Comparison of ENCODE assay signal across 8 cellular contexts in the genomic region with DNA sequence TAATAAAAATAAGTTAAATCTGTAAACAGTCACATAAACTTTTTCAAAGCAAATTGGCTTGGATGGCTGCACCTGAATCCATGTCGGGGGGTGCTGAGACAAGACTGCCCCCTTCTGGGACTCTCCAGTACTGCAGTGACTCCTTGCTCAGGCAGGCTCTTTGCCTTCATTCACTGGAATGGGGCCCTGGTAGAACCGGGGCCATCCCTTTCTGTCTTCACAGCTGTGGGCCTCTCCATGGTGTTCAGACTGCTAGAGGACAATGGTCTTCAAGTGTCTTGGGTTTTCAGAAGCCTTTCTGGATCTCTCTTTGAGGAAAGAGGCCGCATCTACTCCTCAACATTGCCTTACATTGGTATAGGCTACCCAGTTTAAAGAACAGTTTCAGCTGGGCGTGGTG. TPM values are rescaled to one million over a fixed set of nuclear protein-coding genes. Genes with fewer than 3 reads are reported as not detected.
DNase-seq lines count a peak whose midpoint lies in the region; ATAC-seq and TF ChIP-seq lines count a peak whose summit lies in the region.

No MANE protein-coding gene starts in this region.

- H3K36me3 ChIP-seq in DND-41 (ENCODE audit: insufficient read depth, low read length) = no peaks in the 10 kb centered on the region
- H3K36me3 ChIP-seq in SK-N-SH (replicated peaks in 1 of 2; ENCODE audit: control insufficient read depth in 1 of 2, insufficient read depth in 2 of 2, low read length in 1 of 2) = no peaks in the 10 kb centered on the region
- H3K36me3 ChIP-seq in gastrocnemius medialis = no peaks in the 10 kb centered on the region

- H3K27ac ChIP-seq in DND-41 (ENCODE audit: low read length) = no peak overlapping the region
- no peak overlapping the region for H3K27ac ChIP-seq in SK-N-SH (ENCODE audit: low read depth in 2 of 2, low read length in 1 of 2)
- no peak overlapping the region for H3K27ac ChIP-seq in gastrocnemius medialis

- H3K4me3 ChIP-seq in DND-41 (ENCODE audit: low read depth in 1 of 2, low read length in 2 of 2) (no peak overlapping the region), SK-N-SH (ENCODE audit: low read depth in 2 of 2, low read length in 1 of 2) (no peak overlapping the region; a peak in 1 of 4 replicates), gastrocnemius medialis (no peak overlapping the region)

- no peaks in the 10 kb centered on the region for H3K9me2 ChIP-seq in SK-N-SH

- H3F3A ChIP-seq in SK-N-SH (replicated peaks; ENCODE audit: insufficient read depth) = no peaks in the 10 kb centered on the region

- H3K79me2 ChIP-seq in DND-41 (ENCODE audit: insufficient read depth, low read length) = no peaks in the 10 kb centered on the region
- H3K79me2 ChIP-seq in SK-N-SH (ENCODE audit: insufficient read depth) = no peaks in the 10 kb centered on the region

- H4K20me1 ChIP-seq in DND-41 (ENCODE audit: insufficient read depth, low read length) = no peaks in the 10 kb centered on the region
- no peaks in the 10 kb centered on the region for H4K20me1 ChIP-seq in SK-N-SH (ENCODE audit: insufficient read depth)

- CTCF ChIA-PET in SK-N-SH (lab: Yijun Ruan, JAX) = interaction anchor here (0.6 to 44.5 kb wide), 42 partner anchors 14 to 836 kb away, joined by 3 to 1901 read pairs (median 4); a partner anchor contains a TSS

- H3K27ac Mint-ChIP-seq in activated naive CD8-positive, alpha-beta T cell treated with anti-CD3 and anti-CD28 coated beads for 36 hours = no peak overlapping the region

- H3K9me3 ChIP-seq in DND-41 (ENCODE audit: insufficient read depth, low read length, severe bottlenecking) (no peaks in the 10 kb centered on the region), SK-N-SH (no peaks in the 10 kb centered on the region), gastrocnemius medialis (no peaks in the 10 kb centered on the region)

- ATAC-seq in DND-41 (ENCODE audit: insufficient read depth, low read depth) (peak; percentile 82), left cardiac atrium (peak in 1 of 2 donors; percentile 68), gastrocnemius medialis (peak in 1 of 2 donors; percentile 59), HG03457 (IDR thresholded peaks at IDR 0.05; ENCODE audit: unreplicated experiment) (no peak), GM21717 (IDR thresholded peaks at IDR 0.05; ENCODE audit: unreplicated experiment) (no peak)

- TF ChIP-seq CTCF in DND-41 (IDR thresholded peaks at IDR 0.05; ENCODE audit: borderline replicate concordance, extremely low read depth, low read length, poor library complexity, severe bottlenecking) (peak; percentile 90), SK-N-SH (IDR thresholded peaks at IDR 0.05) (peak; percentile 100), gastrocnemius medialis (IDR thresholded peaks at IDR 0.05 in 4 of 5, conservative IDR thresholded peaks at IDR 0.05 in 1 of 5) (peak; percentile 60 to 87 (median 79))

- no peak overlapping the region for H3K4me2 ChIP-seq in DND-41 (ENCODE audit: insufficient read depth, low read length)
- H3K4me2 ChIP-seq in SK-N-SH = no peak overlapping the region

- peak; percentile 95 for TF ChIP-seq RAD21 in SK-N-SH (IDR thresholded peaks at IDR 0.05; ENCODE audit: low read length)

- H3K27me3 Mint-ChIP-seq in activated naive CD8-positive, alpha-beta T cell treated with anti-CD3 and anti-CD28 coated beads for 36 hours = peaks cover 5% of the 10 kb centered on the region

- TF ChIP-seq EP300 in SK-N-SH (IDR thresholded peaks at IDR 0.05; ENCODE audit: borderline replicate concordance in 1 of 2, low read depth in 1 of 2, low read length in 1 of 2) = no peak

- in situ Hi-C loops in gastrocnemius medialis (cut with MboI; ENCODE audit: low sequenced_read_pairs in 4 of 4) = loop anchor here in 2 of 4 donors (5.0 kb wide), 1 partner anchor 36 kb away; no protein-coding TSS in a partner anchor

- H2AFZ ChIP-seq in DND-41 (ENCODE audit: low read depth, low read length) (no peak overlapping the region), SK-N-SH (ENCODE audit: low read depth) (no peak overlapping the region)

- TF ChIP-seq POLR2A in gastrocnemius medialis (IDR thresholded peaks at IDR 0.05) = no peak

- H3K4me3 Mint-ChIP-seq in activated naive CD8-positive, alpha-beta T cell treated with anti-CD3 and anti-CD28 coated beads for 36 hours = no peak overlapping the region

- H3K27me3 ChIP-seq in DND-41 (ENCODE audit: insufficient read depth, low read length, poor library complexity) = peaks cover 2% of the 10 kb centered on the region
- H3K27me3 ChIP-seq in SK-N-SH (ENCODE audit: insufficient read depth) = no peaks in the 10 kb centered on the region
- no peaks in the 10 kb centered on the region for H3K27me3 ChIP-seq in gastrocnemius medialis

- peaks cover 2% of the 10 kb centered on the region for H3K4me1 Mint-ChIP-seq in activated naive CD8-positive, alpha-beta T cell treated with anti-CD3 and anti-CD28 coated beads for 36 hours

- intact Hi-C loops in left cardiac atrium (cut with DNase I) = loop anchor here (1.0 to 2.0 kb wide), 2 partner anchors 28 to 33 kb away; no protein-coding TSS in a partner anchor
- intact Hi-C loops in gastrocnemius medialis (cut with DNase I; ENCODE audit: low total_unique reads) = loop anchor here (1.0 kb wide), 1 partner anchor 28 kb away; no protein-coding TSS in a partner anchor

- WGBS in SK-N-SH (ENCODE audit: low lambda C conversion rate) = 37% methylated on average over 4 of the region's 4 CpGs

- H3K36me3 Mint-ChIP-seq in activated naive CD8-positive, alpha-beta T cell treated with anti-CD3 and anti-CD28 coated beads for 36 hours = no peaks in the 10 kb centered on the region

- H3K9ac ChIP-seq in DND-41 (ENCODE audit: low read depth, low read length) = no peak overlapping the region
- no peak overlapping the region for H3K9ac ChIP-seq in SK-N-SH

- no peaks in the 10 kb centered on the region for H3K4me1 ChIP-seq in DND-41 (ENCODE audit: insufficient read depth, low read length)
- H3K4me1 ChIP-seq in SK-N-SH (ENCODE audit: control insufficient read depth in 1 of 2, insufficient read depth in 2 of 2, low read depth in 1 of 2, low read length in 1 of 2) = peaks cover 0 to 3% of the 10 kb centered on the region in 2 experiments; a peak in 1 of 4 replicates
- H3K4me1 ChIP-seq in gastrocnemius medialis = peaks cover 0 to 4% of the 10 kb centered on the region in 2 donors

- POLR2A ChIA-PET in SK-N-SH (lab: Yijun Ruan, JAX) = interaction anchor here (1.7 kb wide), 1 partner anchor 76 kb away, joined by 3 read pairs; no protein-coding TSS in a partner anchor

- DNase-seq in DND-41 = peak; percentile 75
- peak; percentile 64 to 74 for DNase-seq in Kasumi-1 (lab: John Stamatoyannopoulos, UW)
- DNase-seq in SK-N-SH = peak; percentile 83
- peak; percentile 70 for DNase-seq in activated naive CD8-positive, alpha-beta T cell treated with anti-CD3 and anti-CD28 coated beads for 36 hours
- DNase-seq in left cardiac atrium = peak; percentile 69
- peak in 1 of 2 donors; percentile 41 for DNase-seq in gastrocnemius medialis

- no peaks in the 10 kb centered on the region for H3K9me3 Mint-ChIP-seq in activated naive CD8-positive, alpha-beta T cell treated with anti-CD3 and anti-CD28 coated beads for 36 hours

TF ChIP-seq in SK-N-SH, 30 proteins besides CTCF, POLR2A, EP300 and RAD21 (continues in another document):
- no peak for TF ChIP-seq NRF1 (IDR thresholded peaks at IDR 0.05; ENCODE audit: low read depth, low read length)
- no peak for TF ChIP-seq RFX5 (IDR thresholded peaks at IDR 0.05; ENCODE audit: low read length)
- TF ChIP-seq TEAD4 (IDR thresholded peaks at IDR 0.05; ENCODE audit: borderline replicate concordance, insufficient read depth) = no peak
- TF ChIP-seq GATA2 (CRISPR knock-in tag; IDR thresholded peaks at IDR 0.05) = no peak
- TF ChIP-seq, protein P1, sequence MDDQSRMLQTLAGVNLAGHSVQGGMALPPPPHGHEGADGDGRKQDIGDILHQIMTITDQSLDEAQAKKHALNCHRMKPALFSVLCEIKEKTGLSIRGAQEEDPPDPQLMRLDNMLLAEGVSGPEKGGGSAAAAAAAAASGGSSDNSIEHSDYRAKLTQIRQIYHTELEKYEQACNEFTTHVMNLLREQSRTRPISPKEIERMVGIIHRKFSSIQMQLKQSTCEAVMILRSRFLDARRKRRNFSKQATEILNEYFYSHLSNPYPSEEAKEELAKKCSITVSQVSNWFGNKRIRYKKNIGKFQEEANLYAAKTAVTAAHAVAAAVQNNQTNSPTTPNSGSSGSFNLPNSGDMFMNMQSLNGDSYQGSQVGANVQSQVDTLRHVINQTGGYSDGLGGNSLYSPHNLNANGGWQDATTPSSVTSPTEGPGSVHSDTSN (IDR thresholded peaks at IDR 0.05) = no peak
- no peak for TF ChIP-seq JUND (IDR thresholded peaks at IDR 0.05)
- peak; percentile 95 for TF ChIP-seq SMC3 (IDR thresholded peaks at IDR 0.05; ENCODE audit: low read depth, low read length)
- no peak for TF ChIP-seq TCF12 (IDR thresholded peaks at IDR 0.05)
- TF ChIP-seq FOSL2 (IDR thresholded peaks at IDR 0.05; ENCODE audit: borderline replicate concordance, low read depth) = no peak

RNA-seq across cellular contexts. Expression of a gene that starts 16.1 kb away (rescaled TPM):
- 80.4 and 82.0 TPM in 2 replicates for polyA plus RNA-seq in SK-N-SH (2012; rRNA removed)
- 32.4 and 59.8 TPM in 2 replicates for polyA plus RNA-seq in SK-N-SH (2012; cell fraction: cytosol; rRNA removed)
- polyA plus RNA-seq in SK-N-SH (2012; cell fraction: nucleus; rRNA removed) = 120 and 129 TPM in 2 replicates
- 10 to 100 TPM; 71.0 to 73.9 TPM for total RNA-seq in activated naive CD8-positive, alpha-beta T cell treated with anti-CD3 and anti-CD28 coated beads for 36 hours
- total RNA-seq in left cardiac atrium (10 to 100 TPM; 31.2 to 34.1 TPM), gastrocnemius medialis (1 to 10 TPM; 4.0 to 7.1 (median 4.9) TPM)

RNA-seq across cellular contexts. Expression of a gene that starts 29.8 kb away (rescaled TPM):
- polyA plus RNA-seq in SK-N-SH (2012; rRNA removed) = 24.0 and 29.1 TPM in 2 replicates
- polyA plus RNA-seq in SK-N-SH (2012; cell fraction: cytosol; rRNA removed) = 20.5 and 25.9 TPM in 2 replicates
- polyA plus RNA-seq in SK-N-SH (2012; cell fraction: nucleus; rRNA removed) = 31.2 and 40.6 TPM in 2 replicates
- total RNA-seq in activated naive CD8-positive, alpha-beta T cell treated with anti-CD3 and anti-CD28 coated beads for 36 hours = 10 to 100 TPM; 72.3 to 72.8 TPM
- 10 to 100 TPM in 1 of 2 donors, 1 to 10 TPM in 1; 9.7 to 15.2 TPM for total RNA-seq in left cardiac atrium
- 1 to 10 TPM; 1.1 to 4.3 (median 3.2) TPM for total RNA-seq in gastrocnemius medialis

RNA-seq across cellular contexts. Expression of a gene that starts 50.7 kb away (rescaled TPM):
- polyA plus RNA-seq in SK-N-SH (2012; rRNA removed) = 22.5 and 27.8 TPM in 2 replicates
- 27.0 and 27.7 TPM in 2 replicates for polyA plus RNA-seq in SK-N-SH (2012; cell fraction: cytosol; rRNA removed)
- polyA plus RNA-seq in SK-N-SH (2012; cell fraction: nucleus; rRNA removed) = 22.5 and 39.9 TPM in 2 replicates
- 10 to 100 TPM; 57.3 to 59.8 TPM for total RNA-seq in activated naive CD8-positive, alpha-beta T cell treated with anti-CD3 and anti-CD28 coated beads for 36 hours
- total RNA-seq in left cardiac atrium (10 to 100 TPM; 17.2 to 19.3 TPM), gastrocnemius medialis (10 to 100 TPM; 19.8 to 22.5 (median 20.6) TPM)

Comparison
In these comparisons a context has a peak if more than half of its experiments do, and no peak if none do; other contexts are left out.
1. RNA of a gene that starts 29.8 kb away (total RNA-seq): 72.3 to 72.8 TPM in activated naive CD8-positive, alpha-beta T cell treated with anti-CD3 and anti-CD28 coated beads for 36 hours; 9.7 to 15.2 TPM in left cardiac atrium and 1.1 to 4.3 TPM in gastrocnemius medialis; every median in the first group is over 4 times any median in the second.
2. Peak in every context shown above with its lines, with median percentiles within 50 percentile points of each other: CTCF ChIP-seq.